ENCODE assay signal across 10 cellular contexts in genomic region chr5:173592050-173592669, GRCh38. TPM values are rescaled to one million over a fixed set of nuclear protein-coding genes. Genes with fewer than 3 reads are reported as not detected.
DNase-seq lines count a peak whose midpoint lies in the region; ATAC-seq and TF ChIP-seq lines count a peak whose summit lies in the region.
"Had no signal": no experiment of that assay in that cellular context is flagged by ENCODE, and none has a peak within 500 bp of the region (broad histone marks: within the 10 kb centered on the region; RNA-seq: fewer than 3 reads in every experiment).

No MANE protein-coding gene starts in this region.

- no peak overlapping the region for H3K4me3 ChIP-seq in AG10803 (ENCODE audit: low read length)
- no peak overlapping the region for H3K4me3 ChIP-seq in MG63

- peaks cover 9% of the 10 kb centered on the region for H3K9me3 Mint-ChIP-seq in glutamatergic neuron (ENCODE audit: unreplicated experiment)
- peaks cover 12 to 81% (median 43%) of the 10 kb centered on the region in 9 donors for H3K9me3 Mint-ChIP-seq in naive thymus-derived CD8-positive, alpha-beta T cell

- H3K36me3 Mint-ChIP-seq in glutamatergic neuron (ENCODE audit: unreplicated experiment): peaks cover 36% of the 10 kb centered on the region
- peaks cover 26 to 63% (median 58%) of the 10 kb centered on the region in 3 donors for H3K36me3 Mint-ChIP-seq in naive thymus-derived CD8-positive, alpha-beta T cell

- H3K27ac Mint-ChIP-seq in glutamatergic neuron (ENCODE audit: unreplicated experiment): no peak overlapping the region
- peak overlapping the region in 1 of 10 donors; percentile 3 for H3K27ac Mint-ChIP-seq in naive thymus-derived CD8-positive, alpha-beta T cell
- H3K27ac Mint-ChIP-seq: activated T-helper 2 cell treated with anti-CD3 and anti-CD28 coated beads, Interferon-gamma antibody, Interleukin-2, Interleukin-4, amounts not matched to agents 10 μg/mL and 5 μg/mL and 100 μg/mL, durations not matched to agents 14 hours and 24 hours and 36 hours had no signal

- DNase-seq in AG10803 (ENCODE audit: low read depth) (no peak), ELR (ENCODE audit: low read depth) (peak; percentile 47), RPMI8226 (peak; percentile 53), glutamatergic neuron (no peak), NCI-H345 treated with DMSO at 0.1 percent for 48 hours (lab: John Stamatoyannopoulos, UW; ENCODE audit: unreplicated experiment) (no peak), GM10248 (ENCODE audit: extremely low spot score) (no peak), MG63 (no peak)
- DNase-seq in naive thymus-derived CD8-positive, alpha-beta T cell: no peak
- DNase-seq: NCI-H146 had no signal

- ATAC-seq in naive thymus-derived CD8-positive, alpha-beta T cell: no peak

- H3K27me3 ChIP-seq in MG63: no peaks in the 10 kb centered on the region

- no peaks in the 10 kb centered on the region for H3K36me3 ChIP-seq in MG63

- peaks cover 47% of the 10 kb centered on the region for H3K9me3 ChIP-seq in MG63

- H3K27me3 Mint-ChIP-seq in glutamatergic neuron (ENCODE audit: unreplicated experiment): no peaks in the 10 kb centered on the region
- peaks cover 0 to 2% (median 0%) of the 10 kb centered on the region in 5 donors for H3K27me3 Mint-ChIP-seq in naive thymus-derived CD8-positive, alpha-beta T cell

- CTCF ChIA-PET in GM10248 (lab: Yijun Ruan, JAX): interaction anchor here (0.7 to 1.8 kb wide), 6 partner anchors 9 to 23 kb away, joined by 3 to 6 read pairs (median 4); no protein-coding TSS in a partner anchor

- H3K4me3 Mint-ChIP-seq in glutamatergic neuron (ENCODE audit: unreplicated experiment): no peak overlapping the region
- peak overlapping the region in 1 of 10 donors; percentile 32 for H3K4me3 Mint-ChIP-seq in naive thymus-derived CD8-positive, alpha-beta T cell

- POLR2A ChIA-PET in naive thymus-derived CD8-positive, alpha-beta T cell (lab: Charles Lee): no interaction called here
- POLR2A ChIA-PET in GM10248 (lab: Yijun Ruan, JAX): no interaction called here

- H3K4me1 Mint-ChIP-seq in glutamatergic neuron (ENCODE audit: low read depth, unreplicated experiment): no peaks in the 10 kb centered on the region
- H3K4me1 Mint-ChIP-seq in naive thymus-derived CD8-positive, alpha-beta T cell: peaks cover 0 to 2% (median 0%) of the 10 kb centered on the region in 4 donors

- TF ChIP-seq CTCF in AG10803 (conservative IDR thresholded peaks at IDR 0.05; ENCODE audit: low read length) (peak; percentile 37), glutamatergic neuron (IDR thresholded peaks at IDR 0.05; ENCODE audit: partially characterized antibody, unreplicated experiment) (peak; percentile 79), GM10248 (IDR thresholded peaks at IDR 0.05; ENCODE audit: control extremely low read depth, extremely low read depth, low read depth, missing control alignments) (no peak)

RNA-seq across cellular contexts. Expression of gene BOD1, which starts 24.3 kb away (rescaled TPM):
- total RNA-seq in glutamatergic neuron (ENCODE audit: unreplicated experiment): 62.7 TPM
- total RNA-seq in naive thymus-derived CD8-positive, alpha-beta T cell: 10 to 100 TPM; 34.6 to 39.4 TPM
- polyA plus RNA-seq in naive thymus-derived CD8-positive, alpha-beta T cell: 10 to 100 TPM; 12.6 to 18.7 (median 13.0) TPM
- 158 and 173 TPM in 2 replicates for total RNA-seq in MG63 (2014; rRNA removed; shearing (Covaris generic); ENCODE audit: low replicate concordance)

Comparison
In these comparisons a context has a peak if more than half of its experiments do, and no peak if none do; other contexts are left out.
1. DNase-seq: peak in ELR (single experiment) and RPMI8226 (single experiment); none in AG10803 (single experiment), glutamatergic neuron (single experiment), NCI-H345 treated with DMSO at 0.1 percent for 48 hours (single experiment), naive thymus-derived CD8-positive, alpha-beta T cell (0 of 10), GM10248 (single experiment) and MG63 (single experiment).